Comparison of ENCODE assay signal across 1 cellular context in genomic region chr11:122538060-122538459, GRCh38.
TF ChIP-seq lines count a peak whose summit lies in the region.

No MANE protein-coding gene starts in this region.

TF ChIP-seq in HEK293, 187 proteins besides CTCF, POLR2A, EP300 and RAD21 (continued from another document):
- TF ChIP-seq ZBTB49 (tag by site-specific recombination; IDR thresholded peaks at IDR 0.05; ENCODE audit: low read depth), result no peak
- TF ChIP-seq ZBTB10 (tag by site-specific recombination; IDR thresholded peaks at IDR 0.05), result no peak
- TF ChIP-seq GLI4 (tag by site-specific recombination; IDR thresholded peaks at IDR 0.05), result no peak
- peak; percentile 71; the same call in 1 of the 2 replicates for TF ChIP-seq TRIM28 (IDR thresholded peaks at IDR 0.05; ENCODE audit: borderline replicate concordance, low read length)
- TF ChIP-seq ZNF155 (tag by site-specific recombination; IDR thresholded peaks at IDR 0.05), result no peak
- no peak for TF ChIP-seq ZNF488 (tag by site-specific recombination; IDR thresholded peaks at IDR 0.05)
- no peak for TF ChIP-seq HIC1 (tag by site-specific recombination; IDR thresholded peaks at IDR 0.05)
- TF ChIP-seq ZNF184 (tag by site-specific recombination; IDR thresholded peaks at IDR 0.05), result no peak
- TF ChIP-seq ZNF626 (tag by site-specific recombination; IDR thresholded peaks at IDR 0.05), result no peak
- peak; percentile 89 for TF ChIP-seq SETDB1 (IDR thresholded peaks at IDR 0.05; ENCODE audit: insufficient read length, low read length)
TF ChIP-seq in HEK293: peak in this region for 3.
